23 cellular contexts compared by ENCODE assay signal in genomic region chr5:3778945-3779344, GRCh38.
"Had no signal": no experiment of that assay in that cellular context is flagged by ENCODE, and none has a peak within 500 bp of the region (broad histone marks: within the 10 kb centered on the region; RNA-seq: fewer than 3 reads in every experiment).

No MANE protein-coding gene starts in this region.

- FAIRE-seq: HepG2 had no signal

- H3K9me3 ChIP-seq: MG63 had no signal

- H3K4me3 ChIP-seq: MG63, SJSA1, SK-N-MC had no signal

- H3K27me3 ChIP-seq: SJSA1 had no signal

- DNase-seq: IMR-90, Karpas-422, KG1, MG63, NCI-H1092, NCI-H1105 treated with DMSO at 0.1 percent for 48 hours, NCI-H1417 treated with DMSO at 0.1 percent for 48 hours, NCI-H146, NCI-H1694 treated with DMSO at 0.1 percent for 48 hours, NCI-H1930, NCI-H2081, NCI-H2107, NCI-H2227 treated with DMSO at 0.1 percent for 48 hours, NCI-H524, NCI-H526 treated with DMSO at 0.1 percent for 48 hours, NCI-H748 treated with DMSO at 0.1 percent for 48 hours, PC-3, SIG-M5 had no signal

- H3K36me3 ChIP-seq: MG63, SJSA1 had no signal

- H3K27ac ChIP-seq: RWPE1, SJSA1, SK-N-MC had no signal

- H3K4me1 ChIP-seq: SJSA1 had no signal

- ATAC-seq: HepG2, Panc1, PC-3 had no signal
